ENCODE assay signal across 10 cellular contexts in genomic region chr5:83856898-83857297, GRCh38.
"Had no signal": no experiment of that assay in that cellular context is flagged by ENCODE, and none has a peak within 500 bp of the region (broad histone marks: within the 10 kb centered on the region; RNA-seq: fewer than 3 reads in every experiment).

No MANE protein-coding gene starts in this region.

- H3K27ac ChIP-seq: breast epithelium, heart right ventricle, skin epidermis, stomach, thoracic aorta had no signal

- DNase-seq: activated CD4-positive, alpha-beta memory T cell treated with anti-CD3 and anti-CD28 coated beads for 36 hours; activated gamma-delta T cell treated with Interleukin-2 at 50 U/mL for 16 hours; activated naive CD8-positive, alpha-beta T cell treated with anti-CD3 and anti-CD28 coated beads, Interleukin-2, amount 10 ng/mL, durations not matched to agents 7 days and 5 days; activated T-cell treated with anti-CD3 and anti-CD28 coated beads, Interleukin-2, amount 50 U/mL, for 48 hours; heart right ventricle; stomach had no signal

- H3K36me3 ChIP-seq: breast epithelium, heart right ventricle, stomach, thoracic aorta had no signal

- H3K27ac Mint-ChIP-seq: activated CD4-positive, alpha-beta memory T cell treated with anti-CD3 and anti-CD28 coated beads for 36 hours; activated naive CD8-positive, alpha-beta T cell treated with anti-CD3 and anti-CD28 coated beads, Interleukin-2, amount 10 ng/mL, durations not matched to agents 7 days and 5 days had no signal

- H3K4me1 Mint-ChIP-seq: activated naive CD8-positive, alpha-beta T cell treated with anti-CD3 and anti-CD28 coated beads, Interleukin-2, amount 10 ng/mL, durations not matched to agents 7 days and 5 days had no signal

- H3K9me3 ChIP-seq: breast epithelium, heart right ventricle, stomach, thoracic aorta had no signal

- H3K4me3 Mint-ChIP-seq: activated CD4-positive, alpha-beta memory T cell treated with anti-CD3 and anti-CD28 coated beads for 36 hours; activated naive CD8-positive, alpha-beta T cell treated with anti-CD3 and anti-CD28 coated beads, Interleukin-2, amount 10 ng/mL, durations not matched to agents 7 days and 5 days had no signal

- H3K36me3 Mint-ChIP-seq: activated CD4-positive, alpha-beta memory T cell treated with anti-CD3 and anti-CD28 coated beads for 36 hours; activated naive CD8-positive, alpha-beta T cell treated with anti-CD3 and anti-CD28 coated beads, Interleukin-2, amount 10 ng/mL, durations not matched to agents 7 days and 5 days had no signal

- ATAC-seq: esophagus mucosa had no signal

- H3K4me3 ChIP-seq: breast epithelium, heart right ventricle, skin epidermis, stomach, thoracic aorta had no signal
